ENCODE assay signal across 8 cellular contexts in the genomic region with DNA sequence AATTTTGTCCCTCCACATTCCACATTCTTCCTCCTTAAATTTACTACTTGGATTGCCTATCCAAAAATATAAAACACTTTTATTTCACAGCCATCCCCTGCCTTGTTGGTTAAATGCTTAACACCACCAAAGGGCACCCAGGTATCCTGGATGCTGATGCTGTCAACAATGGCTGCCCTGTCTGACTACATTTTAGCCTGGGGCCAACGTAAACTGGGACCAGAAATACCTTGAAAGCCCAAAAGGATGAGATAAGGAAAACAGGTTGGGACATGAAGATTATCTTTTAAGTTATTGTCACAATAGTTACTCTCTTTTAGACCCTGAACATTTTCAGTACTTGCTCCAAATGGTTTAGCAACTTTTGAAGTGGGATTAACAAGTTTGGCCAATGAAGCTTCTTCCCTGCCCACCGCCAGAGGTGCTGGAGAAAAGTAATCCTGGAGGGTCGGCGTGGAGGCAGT. TPM values are rescaled to one million over a fixed set of nuclear protein-coding genes. Genes with fewer than 3 reads are reported as not detected.
A peak's percentile ranks its signal among the peaks of the same experiment; 100 is the strongest.
DNase-seq lines count a peak whose midpoint lies in the region; ATAC-seq and TF ChIP-seq lines count a peak whose summit lies in the region.

No MANE protein-coding gene starts in this region.

- ATAC-seq in GM21825 (IDR thresholded peaks at IDR 0.05; ENCODE audit: unreplicated experiment) (no peak), esophagus mucosa (no peak)

- TF ChIP-seq EP300 in neural cell (conservative IDR thresholded peaks at IDR 0.05; ENCODE audit: poor library complexity, severe bottlenecking) = no peak

- H3K4me2 ChIP-seq in neural cell (ENCODE audit: low read length) = peak overlapping the region; percentile 59

- peak; percentile 80 for DNase-seq in ELF-1 (ENCODE audit: low read depth, low spot score)
- peak; percentile 35 for DNase-seq in NCI-H524 treated with DMSO at 0.1 percent for 48 hours (lab: John Stamatoyannopoulos, UW)
- no peak for DNase-seq in GF-D8 (lab: John Stamatoyannopoulos, UW)
- DNase-seq in C1 segment of cervical spinal cord (lab: John Stamatoyannopoulos, UW) = no peak

- TF ChIP-seq RAD21 in neural cell (conservative IDR thresholded peaks at IDR 0.05) = no peak

- peak overlapping the region; percentile 81 for H3K9ac ChIP-seq in neural cell (ENCODE audit: low read length)

- H3K27me3 ChIP-seq in ectodermal cell (ENCODE audit: control insufficient read depth, insufficient read depth, low read length, poor library complexity, severe bottlenecking) (no peaks in the 10 kb centered on the region), neural cell (ENCODE audit: insufficient read depth, low read depth, low read length) (no peaks in the 10 kb centered on the region)

- 5% methylated on average over 4 of the region's 4 CpGs for WGBS in ectodermal cell, 2 experiments

- H3K4me3 ChIP-seq in ectodermal cell (ENCODE audit: insufficient read depth, low read depth, low read length) = peak overlapping the region; percentile 58
- H3K4me3 ChIP-seq in neural cell (ENCODE audit: low read length) = peak overlapping the region; percentile 83

- peak overlapping the region; percentile 93 for H3K27ac ChIP-seq in ectodermal cell (ENCODE audit: insufficient read depth, low read depth, low read length, poor library complexity, severe bottlenecking)
- peak overlapping the region; percentile 81 for H3K27ac ChIP-seq in neural cell (ENCODE audit: low read length)

- peak overlapping the region; percentile 56 for H2AFZ ChIP-seq in neural cell (ENCODE audit: low read depth, low read length)

- no peaks in the 10 kb centered on the region for H4K20me1 ChIP-seq in neural cell (ENCODE audit: insufficient read depth)

- H3F3A ChIP-seq in neural cell (ENCODE audit: insufficient read depth, low read length, poor library complexity, severe bottlenecking) = no peaks in the 10 kb centered on the region

- peaks cover 13% of the 10 kb centered on the region for H3K79me2 ChIP-seq in neural cell (replicated peaks; ENCODE audit: insufficient read depth, low read length)

- H3K4me1 ChIP-seq in ectodermal cell (ENCODE audit: control insufficient read depth, insufficient read depth, low read length) = peaks cover 2% of the 10 kb centered on the region

- peak; percentile 38 for TF ChIP-seq CTCF in neural cell (IDR thresholded peaks at IDR 0.05; ENCODE audit: poor library complexity, severe bottlenecking)

- H3K36me3 ChIP-seq in ectodermal cell (ENCODE audit: control insufficient read depth, insufficient read depth, low read length) = no peaks in the 10 kb centered on the region
- no peaks in the 10 kb centered on the region for H3K36me3 ChIP-seq in neural cell (ENCODE audit: insufficient read depth, low read length)

- H3K9me2 ChIP-seq in neural cell (ENCODE audit: insufficient read depth, low read length) = no peaks in the 10 kb centered on the region

- H3K9me3 ChIP-seq in ectodermal cell (ENCODE audit: control insufficient read depth, low read length) = no peaks in the 10 kb centered on the region
- H3K9me3 ChIP-seq in neural cell (ENCODE audit: low read length) = no peaks in the 10 kb centered on the region

TF ChIP-seq in neural cell, 6 proteins besides CTCF, POLR2A, EP300 and RAD21:
- TF ChIP-seq MXI1 (conservative IDR thresholded peaks at IDR 0.05; ENCODE audit: poor library complexity, severe bottlenecking) = no peak
- no peak for TF ChIP-seq POLR2AphosphoS5 (IDR thresholded peaks at IDR 0.05)
- TF ChIP-seq, protein P1, sequence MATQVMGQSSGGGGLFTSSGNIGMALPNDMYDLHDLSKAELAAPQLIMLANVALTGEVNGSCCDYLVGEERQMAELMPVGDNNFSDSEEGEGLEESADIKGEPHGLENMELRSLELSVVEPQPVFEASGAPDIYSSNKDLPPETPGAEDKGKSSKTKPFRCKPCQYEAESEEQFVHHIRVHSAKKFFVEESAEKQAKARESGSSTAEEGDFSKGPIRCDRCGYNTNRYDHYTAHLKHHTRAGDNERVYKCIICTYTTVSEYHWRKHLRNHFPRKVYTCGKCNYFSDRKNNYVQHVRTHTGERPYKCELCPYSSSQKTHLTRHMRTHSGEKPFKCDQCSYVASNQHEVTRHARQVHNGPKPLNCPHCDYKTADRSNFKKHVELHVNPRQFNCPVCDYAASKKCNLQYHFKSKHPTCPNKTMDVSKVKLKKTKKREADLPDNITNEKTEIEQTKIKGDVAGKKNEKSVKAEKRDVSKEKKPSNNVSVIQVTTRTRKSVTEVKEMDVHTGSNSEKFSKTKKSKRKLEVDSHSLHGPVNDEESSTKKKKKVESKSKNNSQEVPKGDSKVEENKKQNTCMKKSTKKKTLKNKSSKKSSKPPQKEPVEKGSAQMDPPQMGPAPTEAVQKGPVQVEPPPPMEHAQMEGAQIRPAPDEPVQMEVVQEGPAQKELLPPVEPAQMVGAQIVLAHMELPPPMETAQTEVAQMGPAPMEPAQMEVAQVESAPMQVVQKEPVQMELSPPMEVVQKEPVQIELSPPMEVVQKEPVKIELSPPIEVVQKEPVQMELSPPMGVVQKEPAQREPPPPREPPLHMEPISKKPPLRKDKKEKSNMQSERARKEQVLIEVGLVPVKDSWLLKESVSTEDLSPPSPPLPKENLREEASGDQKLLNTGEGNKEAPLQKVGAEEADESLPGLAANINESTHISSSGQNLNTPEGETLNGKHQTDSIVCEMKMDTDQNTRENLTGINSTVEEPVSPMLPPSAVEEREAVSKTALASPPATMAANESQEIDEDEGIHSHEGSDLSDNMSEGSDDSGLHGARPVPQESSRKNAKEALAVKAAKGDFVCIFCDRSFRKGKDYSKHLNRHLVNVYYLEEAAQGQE (IDR thresholded peaks at IDR 0.05; ENCODE audit: borderline replicate concordance) = no peak
TF ChIP-seq in neural cell: peak in this region for 0.

RNA-seq across cellular contexts. Expression of a gene that starts 0.8 kb away (rescaled TPM):
- polyA plus RNA-seq in ectodermal cell (2013, experiment 1 of 4) = 26.8 TPM
- 28.7 TPM for polyA plus RNA-seq in ectodermal cell (2013, experiment 2 of 4)
- 23.1 TPM for polyA plus RNA-seq in ectodermal cell (2013, experiment 3 of 4)
- polyA plus RNA-seq in ectodermal cell (2013, experiment 4 of 4) = 26.2 TPM
- polyA plus RNA-seq in neural cell = 19.8 and 28.5 TPM in 2 replicates
- 36.3 and 45.7 TPM in 2 replicates for polyA minus RNA-seq in neural cell
- 24.0 TPM for total RNA-seq in esophagus mucosa

Comparison
In these comparisons a context has a peak if more than half of its experiments do, and no peak if none do; other contexts are left out.
1. DNase-seq: peak in ELF-1 (single experiment) and NCI-H524 treated with DMSO at 0.1 percent for 48 hours (single experiment); none in GF-D8 (single experiment) and C1 segment of cervical spinal cord (0 of 14).